9 cellular contexts compared by ENCODE assay signal in the genomic region with DNA sequence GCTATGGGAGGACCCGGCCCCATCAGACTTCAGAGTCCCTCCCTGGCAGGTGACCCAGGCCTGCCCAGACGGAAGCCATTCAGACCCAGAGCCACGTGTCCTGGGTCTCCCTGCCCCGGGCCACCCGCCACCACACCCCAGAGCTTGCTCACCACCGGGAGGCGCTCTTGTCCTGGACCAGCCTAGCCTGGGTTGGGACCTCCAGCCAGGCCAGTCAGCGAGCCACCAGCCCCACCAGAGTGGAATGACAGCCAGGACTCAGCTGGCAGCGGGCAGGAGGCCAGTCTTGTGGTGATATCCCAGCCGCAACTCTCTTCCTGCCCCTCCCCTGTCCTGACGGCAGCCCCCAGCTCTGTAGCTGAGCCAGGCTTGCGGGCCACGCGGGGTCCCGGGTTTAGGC. TPM values are rescaled to one million over a fixed set of nuclear protein-coding genes. Genes with fewer than 3 reads are reported as not detected.
DNase-seq lines count a peak whose midpoint lies in the region; ATAC-seq, FAIRE-seq and TF ChIP-seq lines count a peak whose summit lies in the region.
"Had no signal": no experiment of that assay in that cellular context is flagged by ENCODE, and none has a peak within 500 bp of the region (broad histone marks: within the 10 kb centered on the region; RNA-seq: fewer than 3 reads in every experiment).

No MANE protein-coding gene starts in this region.

- H3K4me1 Mint-ChIP-seq in T-helper 17 cell = peaks cover 22% of the 10 kb centered on the region

- no peaks in the 10 kb centered on the region for H3K27me3 Mint-ChIP-seq in T-helper 17 cell
- H3K27me3 Mint-ChIP-seq: activated naive CD4-positive, alpha-beta T cell treated with anti-CD3 and anti-CD28 coated beads, Interleukin-2, amount 50 U/mL, for 24 hours had no signal

- WGBS in spleen, 5 donors = 5 to 30% (median 17%) methylated on average over 8 to 15 of the region's 15 CpGs
- WGBS in body of pancreas, 2 donors = 67 to 69% methylated on average over 5 to 15 of the region's 15 CpGs

- H3K4me1 ChIP-seq in spleen (peaks cover 19 to 92% (median 63%) of the 10 kb centered on the region in 6 donors), body of pancreas (peaks cover 6% of the 10 kb centered on the region)
- H3K4me1 ChIP-seq: parathyroid adenoma had no signal

- DNase-seq in GM20000 (ENCODE audit: low spot score) (no peak), T-helper 17 cell (peak in 1 of 3 donors; percentile 39), fibroblast of villous mesenchyme (ENCODE audit: low read depth) (no peak), spleen (peak; percentile 86), body of pancreas (no peak), GM19239 (ENCODE audit: insufficient read length, low spot score) (no peak)

- peak overlapping the region; percentile 55 to 84 (median 76) for H3K27ac ChIP-seq in spleen
- no peak overlapping the region for H3K27ac ChIP-seq in body of pancreas
- H3K27ac ChIP-seq: parathyroid adenoma had no signal

- H3K4me3 Mint-ChIP-seq in T-helper 17 cell = peak overlapping the region; percentile 86
- H3K4me3 Mint-ChIP-seq: activated naive CD4-positive, alpha-beta T cell treated with anti-CD3 and anti-CD28 coated beads, Interleukin-2, amount 50 U/mL, for 24 hours had no signal

- ATAC-seq in T-helper 17 cell = no peak
- no peak for ATAC-seq in body of pancreas
- no peak for ATAC-seq in GM19328 (IDR thresholded peaks at IDR 0.05; ENCODE audit: unreplicated experiment)

- no peaks in the 10 kb centered on the region for H3K36me3 Mint-ChIP-seq in T-helper 17 cell (ENCODE audit: low read depth)
- H3K36me3 Mint-ChIP-seq: activated naive CD4-positive, alpha-beta T cell treated with anti-CD3 and anti-CD28 coated beads, Interleukin-2, amount 50 U/mL, for 24 hours had no signal

- peak; percentile 5 for TF ChIP-seq CTCF in GM20000 (IDR thresholded peaks at IDR 0.05; ENCODE audit: extremely low read depth, missing control alignments)
- peak; percentile 7 for TF ChIP-seq CTCF in fibroblast of villous mesenchyme (IDR thresholded peaks at IDR 0.05; ENCODE audit: insufficient read depth, low read depth, low read length)
- TF ChIP-seq CTCF in spleen (IDR thresholded peaks at IDR 0.05 in 8 of 11, conservative IDR thresholded peaks at IDR 0.05 in 3 of 11) = peak in 10 of 11 experiments; percentile 14 to 61 (median 40)
- TF ChIP-seq CTCF in body of pancreas (IDR thresholded peaks at IDR 0.05) = no peak

- FAIRE-seq in GM19239 (lab: Jason Lieb, UNC) = no peak

- intact Hi-C loops in spleen (cut with DNase I; ENCODE audit: low total_unique reads) (no loop called here), body of pancreas (cut with DNase I) (no loop called here)

- H3K4me3 ChIP-seq in fibroblast of villous mesenchyme (ENCODE audit: low read depth, low read length) = no peak overlapping the region
- H3K4me3 ChIP-seq in spleen = peak overlapping the region in 6 of 8 donors; percentile 4 to 35 (median 12)
- no peak overlapping the region for H3K4me3 ChIP-seq in body of pancreas

- H3K9me3 ChIP-seq in T-helper 17 cell (ENCODE audit: control insufficient read depth, low read length, poor library complexity, severe bottlenecking) (no peaks in the 10 kb centered on the region), spleen (no peaks in the 10 kb centered on the region), body of pancreas (no peaks in the 10 kb centered on the region)

- no peaks in the 10 kb centered on the region for H3K36me3 ChIP-seq in spleen
- no peaks in the 10 kb centered on the region for H3K36me3 ChIP-seq in body of pancreas (replicated peaks in 1 of 2; ENCODE audit: insufficient read depth in 1 of 2, low read depth in 2 of 2)

- TF ChIP-seq POLR2A in spleen (IDR thresholded peaks at IDR 0.05) = no peak
- TF ChIP-seq POLR2A in body of pancreas (IDR thresholded peaks at IDR 0.05) = no peak

- H3K27me3 ChIP-seq in spleen (replicated peaks in 1 of 7) (peaks cover 0 to 47% (median 9%) of the 10 kb centered on the region in 7 donors), body of pancreas (no peaks in the 10 kb centered on the region)

- peak overlapping the region; percentile 74 for H3K27ac Mint-ChIP-seq in T-helper 17 cell
- H3K27ac Mint-ChIP-seq: activated naive CD4-positive, alpha-beta T cell treated with anti-CD3 and anti-CD28 coated beads, Interleukin-2, amount 50 U/mL, for 24 hours had no signal

RNA-seq across cellular contexts. Expression of a gene that starts 1.7 kb away (rescaled TPM):
- 100 to 1,000 TPM in 1 of 2 donors, 10 to 100 TPM in 1; 21.4 to 166 TPM for total RNA-seq in T-helper 17 cell
- 10.8 and 21.9 TPM in 2 replicates for total RNA-seq in fibroblast of villous mesenchyme
- 100 to 1,000 TPM; 134 to 457 (median 378) TPM for total RNA-seq in spleen
- 1,000 to 10,000 TPM in 1 of 3 donors, 100 to 1,000 TPM in 2; 462 to 1,396 (median 703) TPM for polyA plus RNA-seq in spleen
- total RNA-seq in body of pancreas = 10 to 100 TPM; 17.8 to 48.0 TPM

RNA-seq across cellular contexts. Expression of a gene that starts 7.2 kb away (rescaled TPM):
- total RNA-seq in T-helper 17 cell (1 to 10 TPM in 1 of 2 donors, under 1 TPM in 1; 0.96 to 2.9 TPM), fibroblast of villous mesenchyme (3.2 and 3.5 TPM in 2 replicates), spleen (1 to 10 TPM; 1.8 to 8.3 (median 3.3) TPM), body of pancreas (not detected)
- 1 to 10 TPM; 1.3 to 4.7 (median 2.3) TPM for polyA plus RNA-seq in spleen

RNA-seq across cellular contexts. Expression of a gene that starts 16.6 kb away (rescaled TPM):
- total RNA-seq in T-helper 17 cell = 10 to 100 TPM; 85.7 to 89.9 TPM
- 9.9 and 18.0 TPM in 2 replicates for total RNA-seq in fibroblast of villous mesenchyme
- total RNA-seq in spleen = 10 to 100 TPM; 51.3 to 72.9 (median 63.9) TPM
- 100 to 1,000 TPM; 168 to 264 (median 261) TPM for polyA plus RNA-seq in spleen
- total RNA-seq in body of pancreas = 10 to 100 TPM; 34.0 to 97.2 TPM

RNA-seq across cellular contexts. Expression of a gene that starts 20.7 kb away (rescaled TPM):
- total RNA-seq in T-helper 17 cell (1 to 10 TPM; 1.9 to 2.1 TPM), fibroblast of villous mesenchyme (19.0 and 43.2 TPM in 2 replicates), spleen (10 to 100 TPM in 1 of 7 donors, 1 to 10 TPM in 6; 3.5 to 10.7 (median 5.5) TPM), body of pancreas (1 to 10 TPM in 1 of 2 donors, not detected in 1; 2.0 TPM)
- 1 to 10 TPM; 2.9 to 7.2 (median 5.3) TPM for polyA plus RNA-seq in spleen

RNA-seq across cellular contexts. Expression of a gene that starts 23.6 kb away (rescaled TPM):
- 1 to 10 TPM; 2.6 to 4.2 TPM for total RNA-seq in T-helper 17 cell
- total RNA-seq in fibroblast of villous mesenchyme = 0.86 TPM in 1 of 2 replicates, not detected in the other
- total RNA-seq in spleen = 10 to 100 TPM in 4 of 7 donors, 1 to 10 TPM in 3; 3.1 to 63.4 (median 12.5) TPM
- polyA plus RNA-seq in spleen = 1 to 10 TPM in 2 of 3 donors, under 1 TPM in 1; 0.83 to 6.7 (median 4.8) TPM
- total RNA-seq in body of pancreas = 1 to 10 TPM; 1.3 to 4.9 TPM

Comparison
In these comparisons a context has a peak if more than half of its experiments do, and no peak if none do; other contexts are left out.
1. CTCF ChIP-seq: peak in GM20000 (single experiment), fibroblast of villous mesenchyme (single experiment) and spleen (10 of 11); none in body of pancreas (0 of 7).
2. H3K4me3 ChIP-seq: peak in spleen (6 of 8); none in fibroblast of villous mesenchyme (single experiment) and body of pancreas (0 of 2).
3. H3K27ac ChIP-seq: peak in spleen (8 of 8); none in body of pancreas (0 of 4).